20 cellular contexts compared by ENCODE assay signal in genomic region chr6:51199733-51200132, GRCh38.
"Had no signal": no experiment of that assay in that cellular context is flagged by ENCODE, and none has a peak within 500 bp of the region (broad histone marks: within the 10 kb centered on the region; RNA-seq: fewer than 3 reads in every experiment).

No MANE protein-coding gene starts in this region.

- H3K4me1 Mint-ChIP-seq: activated B cell treated with CpG ODN at 0.5 μM for 24 hours; activated naive CD8-positive, alpha-beta T cell treated with anti-CD3 and anti-CD28 coated beads for 36 hours; activated T-helper 17 cell treated with anti-CD3 and anti-CD28 coated beads, Interleukin-2, amount 50 U/mL, for 72 hours had no signal

- H3K4me3 ChIP-seq: dorsolateral prefrontal cortex, left lung, transverse colon, uterus had no signal

- H3K36me3 ChIP-seq: left lung, transverse colon, uterus had no signal

- DNase-seq: activated B cell treated with CpG ODN at 0.5 μM for 24 hours; activated CD4-positive, alpha-beta T cell treated with anti-CD3 and anti-CD28 coated beads for 48 hours; activated CD8-positive, alpha-beta T cell treated with anti-CD3 and anti-CD28 coated beads for 36 hours; activated naive CD4-positive, alpha-beta T cell; activated naive CD8-positive, alpha-beta T cell treated with anti-CD3 and anti-CD28 coated beads for 36 hours; activated T-cell treated with anti-CD3 and anti-CD28 coated beads, Interleukin-2, amount 50 U/mL, for 1 hour; amniotic stem cell; dorsolateral prefrontal cortex; foreskin melanocyte; hypothalamus; left lung; nucleus accumbens; retina; stimulated activated naive CD8-positive, alpha-beta T cell treated with anti-CD3 and anti-CD28 coated beads, Interleukin-15, Interleukin-2, amounts not matched to agents 100 U/mL and 50 U/mL, for 24 hours; substantia nigra; transverse colon; uterus had no signal

- H3K4me1 ChIP-seq: left lung, transverse colon, uterus had no signal

- H3K27me3 Mint-ChIP-seq: activated B cell treated with CpG ODN at 0.5 μM for 24 hours; activated CD8-positive, alpha-beta T cell treated with anti-CD3 and anti-CD28 coated beads for 36 hours; activated naive CD8-positive, alpha-beta T cell treated with anti-CD3 and anti-CD28 coated beads for 36 hours; activated T-helper 17 cell treated with anti-CD3 and anti-CD28 coated beads, Interleukin-2, amount 50 U/mL, for 72 hours had no signal

- H3K36me3 Mint-ChIP-seq: activated naive CD8-positive, alpha-beta T cell treated with anti-CD3 and anti-CD28 coated beads for 36 hours; mesothelial cell of epicardium had no signal

- H3K27ac ChIP-seq: dorsolateral prefrontal cortex, left lung, transverse colon, uterus had no signal

- H3K9me3 Mint-ChIP-seq: activated B cell treated with CpG ODN at 0.5 μM for 24 hours; activated CD8-positive, alpha-beta T cell treated with anti-CD3 and anti-CD28 coated beads for 36 hours; activated naive CD8-positive, alpha-beta T cell treated with anti-CD3 and anti-CD28 coated beads for 36 hours; mesothelial cell of epicardium; nephron had no signal

- H3K27ac Mint-ChIP-seq: activated B cell treated with CpG ODN at 0.5 μM for 24 hours; activated CD8-positive, alpha-beta T cell treated with anti-CD3 and anti-CD28 coated beads for 36 hours; activated naive CD8-positive, alpha-beta T cell treated with anti-CD3 and anti-CD28 coated beads for 36 hours; activated T-helper 17 cell treated with anti-CD3 and anti-CD28 coated beads, Interleukin-2, amount 50 U/mL, for 72 hours; mesothelial cell of epicardium; nephron had no signal

- H3K4me3 Mint-ChIP-seq: activated B cell treated with CpG ODN at 0.5 μM for 24 hours; activated CD8-positive, alpha-beta T cell treated with anti-CD3 and anti-CD28 coated beads for 36 hours; activated naive CD8-positive, alpha-beta T cell treated with anti-CD3 and anti-CD28 coated beads for 36 hours; activated T-helper 17 cell treated with anti-CD3 and anti-CD28 coated beads, Interleukin-2, amount 50 U/mL, for 72 hours; mesothelial cell of epicardium; nephron had no signal

- H3K9me3 ChIP-seq: left lung, transverse colon, uterus had no signal

- H3K27me3 ChIP-seq: left lung, transverse colon, uterus had no signal

- ATAC-seq: activated CD8-positive, alpha-beta T cell treated with anti-CD3 and anti-CD28 coated beads for 36 hours; activated T-helper 17 cell treated with anti-CD3 and anti-CD28 coated beads, Interleukin-2, amount 50 U/mL, for 72 hours; left lung; stimulated activated naive CD8-positive, alpha-beta T cell treated with anti-CD3 and anti-CD28 coated beads, Interleukin-15, Interleukin-2, amounts not matched to agents 100 U/mL and 50 U/mL, for 24 hours had no signal
